ENCODE assay signal across 17 cellular contexts in the genomic region with DNA sequence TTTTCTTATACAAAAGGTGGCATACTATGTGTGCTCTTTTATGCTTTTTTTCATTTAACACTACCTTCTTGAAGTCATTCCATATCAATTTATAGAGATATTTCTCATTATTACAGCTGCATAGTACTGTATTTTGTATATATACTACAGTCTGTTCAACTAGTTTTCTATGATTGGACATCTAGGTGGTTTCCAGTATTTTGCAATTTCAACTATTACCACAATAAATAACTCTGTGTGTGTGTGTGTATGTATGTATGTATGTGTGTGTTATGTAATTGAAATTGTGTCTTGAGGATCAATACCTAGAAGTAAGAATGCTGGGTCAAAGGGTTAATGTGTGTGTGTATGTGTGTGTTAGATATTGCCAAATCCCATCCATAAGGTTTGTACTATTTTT. TPM values are rescaled to one million over a fixed set of nuclear protein-coding genes. Genes with fewer than 3 reads are reported as not detected.
DNase-seq lines count a peak whose midpoint lies in the region; ATAC-seq and TF ChIP-seq lines count a peak whose summit lies in the region.
"Had no signal": no experiment of that assay in that cellular context is flagged by ENCODE, and none has a peak within 500 bp of the region (broad histone marks: within the 10 kb centered on the region; RNA-seq: fewer than 3 reads in every experiment).

No MANE protein-coding gene starts in this region.

- H3K27ac Mint-ChIP-seq in activated naive CD4-positive, alpha-beta T cell treated with anti-CD3 and anti-CD28 coated beads, Interleukin-2, amount 50 U/mL, for 24 hours = peak overlapping the region; percentile 38
- H3K27ac Mint-ChIP-seq in activated naive CD4-positive, alpha-beta T cell treated with anti-CD3 and anti-CD28 coated beads, Interleukin-2, amount 10 ng/mL, durations not matched to agents 7 days and 5 days = no peak overlapping the region
- peak overlapping the region in 8 of 9 donors; percentile 21 to 90 (median 63) for H3K27ac Mint-ChIP-seq in naive thymus-derived CD4-positive, alpha-beta T cell
- H3K27ac Mint-ChIP-seq: T-helper 1 cell treated with Interleukin-12 subunit alpha and Interleukin-12 subunit beta and Interleukin-4 antibody, amounts not matched to agents 30 μg/mL and 1 μg/mL, for 36 hours had no signal

- H3K4me3 ChIP-seq in naive thymus-derived CD4-positive, alpha-beta T cell (ENCODE audit: low read length) = no peak overlapping the region
- no peak overlapping the region for H3K4me3 ChIP-seq in upper lobe of right lung

- no peak for DNase-seq in activated naive CD4-positive, alpha-beta T cell treated with anti-CD3 and anti-CD28 coated beads, Interleukin-2, amount 10 ng/mL, durations not matched to agents 7 days and 5 days
- peak; percentile 14 for DNase-seq in central memory CD4-positive, alpha-beta T cell
- no peak for DNase-seq in naive thymus-derived CD4-positive, alpha-beta T cell
- DNase-seq in upper lobe of right lung (no peak), SK-N-DZ (ENCODE audit: low spot score) (no peak), DMS53 treated with DMSO at 0.1 percent for 48 hours (lab: John Stamatoyannopoulos, UW; ENCODE audit: unreplicated experiment) (no peak), NCI-H2107 (lab: John Stamatoyannopoulos, UW) (no peak)
- DNase-seq: activated naive CD4-positive, alpha-beta T cell; H7; NCI-H345; stimulated activated CD4-positive, alpha-beta T cell treated with anti-CD3 and anti-CD28 coated beads, Interleukin-12 subunit alpha, Interleukin-12 subunit beta, amount 100 ng/mL, for 4 hours; stimulated activated naive CD4-positive, alpha-beta T cell had no signal

- no peaks in the 10 kb centered on the region for H3K9me3 ChIP-seq in naive thymus-derived CD4-positive, alpha-beta T cell (ENCODE audit: control insufficient read depth in 2 of 3, low read length in 3 of 3)
- H3K9me3 ChIP-seq in upper lobe of right lung = no peaks in the 10 kb centered on the region

- H3K27me3 Mint-ChIP-seq in activated naive CD4-positive, alpha-beta T cell treated with anti-CD3 and anti-CD28 coated beads, Interleukin-2, amount 50 U/mL, for 24 hours = no peaks in the 10 kb centered on the region
- no peaks in the 10 kb centered on the region for H3K27me3 Mint-ChIP-seq in activated naive CD4-positive, alpha-beta T cell treated with anti-CD3 and anti-CD28 coated beads, Interleukin-2, amount 10 ng/mL, durations not matched to agents 7 days and 5 days
- no peaks in the 10 kb centered on the region for H3K27me3 Mint-ChIP-seq in naive thymus-derived CD4-positive, alpha-beta T cell

- intact Hi-C loops in naive thymus-derived CD4-positive, alpha-beta T cell (cut with micrococcal nuclease) = no loop called here
- intact Hi-C loops in upper lobe of right lung (cut with DNase I) = no loop called here

- no peaks in the 10 kb centered on the region for H3K27me3 ChIP-seq in naive thymus-derived CD4-positive, alpha-beta T cell (ENCODE audit: control insufficient read depth in 2 of 2, insufficient read depth in 2 of 2, low read length in 2 of 2)
- no peaks in the 10 kb centered on the region for H3K27me3 ChIP-seq in upper lobe of right lung

- H3K36me3 Mint-ChIP-seq in activated naive CD4-positive, alpha-beta T cell treated with anti-CD3 and anti-CD28 coated beads, Interleukin-2, amount 50 U/mL, for 24 hours = no peaks in the 10 kb centered on the region
- H3K36me3 Mint-ChIP-seq in activated naive CD4-positive, alpha-beta T cell treated with anti-CD3 and anti-CD28 coated beads, Interleukin-2, amount 10 ng/mL, durations not matched to agents 7 days and 5 days = peaks cover 56% of the 10 kb centered on the region
- peaks cover 0 to 16% (median 0%) of the 10 kb centered on the region in 5 donors for H3K36me3 Mint-ChIP-seq in naive thymus-derived CD4-positive, alpha-beta T cell
- H3K36me3 Mint-ChIP-seq: WTC11 had no signal

- ATAC-seq in naive thymus-derived CD4-positive, alpha-beta T cell = peak; percentile 42
- no peak for ATAC-seq in upper lobe of right lung
- ATAC-seq: left lobe of liver, Right ventricle myocardium inferior, WTC11 had no signal

- H3K4me1 ChIP-seq in naive thymus-derived CD4-positive, alpha-beta T cell (ENCODE audit: control insufficient read depth in 2 of 2, insufficient read depth in 2 of 2, low read length in 2 of 2) = peaks cover 35 to 46% of the 10 kb centered on the region in 2 donors
- H3K4me1 ChIP-seq in upper lobe of right lung = peaks cover 36% of the 10 kb centered on the region

- no peak for TF ChIP-seq CTCF in upper lobe of right lung (IDR thresholded peaks at IDR 0.05)

- no peaks in the 10 kb centered on the region for H3K9me3 Mint-ChIP-seq in activated naive CD4-positive, alpha-beta T cell treated with anti-CD3 and anti-CD28 coated beads, Interleukin-2, amount 50 U/mL, for 24 hours
- H3K9me3 Mint-ChIP-seq in activated naive CD4-positive, alpha-beta T cell treated with anti-CD3 and anti-CD28 coated beads, Interleukin-2, amount 10 ng/mL, durations not matched to agents 7 days and 5 days = no peaks in the 10 kb centered on the region
- no peaks in the 10 kb centered on the region for H3K9me3 Mint-ChIP-seq in naive thymus-derived CD4-positive, alpha-beta T cell
- H3K9me3 Mint-ChIP-seq: T-helper 1 cell treated with Interleukin-12 subunit alpha and Interleukin-12 subunit beta and Interleukin-4 antibody, amounts not matched to agents 30 μg/mL and 1 μg/mL, for 36 hours; WTC11 had no signal

- POLR2A ChIA-PET in naive thymus-derived CD4-positive, alpha-beta T cell (lab: Charles Lee) = interaction anchor here (1.6 kb wide), 1 partner anchor 127 kb away, joined by 4 read pairs; a partner anchor contains a TSS

- no peaks in the 10 kb centered on the region for H3K36me3 ChIP-seq in naive thymus-derived CD4-positive, alpha-beta T cell (ENCODE audit: control insufficient read depth in 2 of 3, insufficient read depth in 3 of 3, low read length in 3 of 3)
- no peaks in the 10 kb centered on the region for H3K36me3 ChIP-seq in upper lobe of right lung

- no peak overlapping the region for H3K4me3 Mint-ChIP-seq in activated naive CD4-positive, alpha-beta T cell treated with anti-CD3 and anti-CD28 coated beads, Interleukin-2, amount 50 U/mL, for 24 hours
- no peak overlapping the region for H3K4me3 Mint-ChIP-seq in activated naive CD4-positive, alpha-beta T cell treated with anti-CD3 and anti-CD28 coated beads, Interleukin-2, amount 10 ng/mL, durations not matched to agents 7 days and 5 days
- peak overlapping the region in 4 of 10 donors; percentile 4 to 72 (median 26) for H3K4me3 Mint-ChIP-seq in naive thymus-derived CD4-positive, alpha-beta T cell
- H3K4me3 Mint-ChIP-seq: T-helper 1 cell treated with Interleukin-12 subunit alpha and Interleukin-12 subunit beta and Interleukin-4 antibody, amounts not matched to agents 30 μg/mL and 1 μg/mL, for 36 hours; WTC11 had no signal

- CTCF ChIA-PET in activated naive CD4-positive, alpha-beta T cell treated with anti-CD3 and anti-CD28 coated beads, Interleukin-2, amount 10 ng/mL, durations not matched to agents 7 days and 5 days (lab: Charles Lee) = no interaction called here
- CTCF ChIA-PET in naive thymus-derived CD4-positive, alpha-beta T cell (lab: Charles Lee) = no interaction called here

- H3K27ac ChIP-seq in naive thymus-derived CD4-positive, alpha-beta T cell (ENCODE audit: low read depth, low read length) = no peak overlapping the region
- peak overlapping the region; percentile 25 for H3K27ac ChIP-seq in upper lobe of right lung

- peaks cover 90% of the 10 kb centered on the region for H3K4me1 Mint-ChIP-seq in activated naive CD4-positive, alpha-beta T cell treated with anti-CD3 and anti-CD28 coated beads, Interleukin-2, amount 50 U/mL, for 24 hours
- H3K4me1 Mint-ChIP-seq in activated naive CD4-positive, alpha-beta T cell treated with anti-CD3 and anti-CD28 coated beads, Interleukin-2, amount 10 ng/mL, durations not matched to agents 7 days and 5 days = peaks cover 78% of the 10 kb centered on the region
- H3K4me1 Mint-ChIP-seq in naive thymus-derived CD4-positive, alpha-beta T cell = peaks cover 44 to 92% (median 84%) of the 10 kb centered on the region in 7 donors

RNA-seq across cellular contexts. Expression of a gene that starts 7.0 kb away (rescaled TPM):
- total RNA-seq in naive thymus-derived CD4-positive, alpha-beta T cell = 10 to 100 TPM; 24.1 to 60.4 (median 32.8) TPM
- 10 to 100 TPM; 51.0 to 59.8 TPM for polyA plus RNA-seq in naive thymus-derived CD4-positive, alpha-beta T cell
- total RNA-seq in upper lobe of right lung = 30.9 TPM
- not detected in 2 replicates for polyA plus RNA-seq in SK-N-DZ (2014; cell fraction: cytosol; rRNA removed)
- polyA plus RNA-seq in SK-N-DZ (2014; cell fraction: nucleus; rRNA removed) = not detected in 2 replicates
